ENCODE assay signal across 10 cellular contexts in the genomic region with DNA sequence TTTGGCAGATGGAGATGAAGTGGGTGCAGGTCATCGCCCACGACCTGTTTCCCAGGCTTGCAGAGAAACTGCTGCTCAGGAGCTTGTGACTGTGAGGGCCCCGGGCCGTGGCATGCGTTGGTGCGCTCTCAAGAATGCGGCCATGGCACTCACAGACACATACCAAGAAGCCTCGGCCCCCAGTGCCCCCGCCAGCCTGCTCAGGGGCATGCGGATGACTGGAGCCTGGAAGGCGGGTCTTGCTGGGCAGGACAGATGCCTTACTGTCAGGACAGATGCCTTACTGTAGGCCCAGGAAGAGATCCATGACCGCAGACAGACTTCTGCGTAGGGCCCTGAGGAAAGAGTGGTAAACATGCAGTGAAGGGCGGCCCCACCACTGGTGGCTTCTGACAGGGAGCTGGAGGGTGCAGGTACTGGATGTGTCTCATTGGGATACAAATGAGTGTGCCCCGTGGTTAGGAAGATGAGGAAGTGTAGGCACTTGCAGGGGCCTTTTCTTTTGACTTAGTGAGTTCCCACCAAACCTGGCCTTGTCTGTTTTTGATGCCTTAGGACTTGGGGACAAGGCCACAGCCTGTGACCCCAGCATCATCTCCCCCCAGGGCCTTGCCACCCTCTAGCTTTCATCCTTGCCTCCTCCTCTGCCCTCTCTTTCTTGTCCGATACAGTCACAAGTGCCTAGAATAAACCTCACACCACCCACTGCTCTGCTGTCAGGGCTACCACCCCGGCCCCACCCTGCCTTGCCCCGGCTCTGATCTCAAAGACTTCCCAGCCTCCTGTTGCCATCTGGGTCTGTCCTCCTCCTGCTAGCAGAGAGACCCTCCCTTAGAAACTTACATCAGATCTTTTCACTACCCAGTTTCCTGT.
DNase-seq lines count a peak whose midpoint lies in the region; ATAC-seq and TF ChIP-seq lines count a peak whose summit lies in the region.
"Had no signal": no experiment of that assay in that cellular context is flagged by ENCODE, and none has a peak within 500 bp of the region (broad histone marks: within the 10 kb centered on the region; RNA-seq: fewer than 3 reads in every experiment).

No MANE protein-coding gene starts in this region.

- H3K4me3 ChIP-seq in RWPE2 (ENCODE audit: severe bottlenecking) (no peak overlapping the region), OCI-LY7 (ENCODE audit: low read depth, low read length, poor library complexity, severe bottlenecking) (no peak overlapping the region)

- BruUV-seq in OCI-LY7 (replicated peaks; lab: Mats Ljungman, UMichigan), result no TSS peak

- H3K27me3 ChIP-seq in RWPE2 (ENCODE audit: insufficient read depth, poor library complexity, severe bottlenecking), result no peaks in the 10 kb centered on the region

- H3K9me3 ChIP-seq in RWPE2 (ENCODE audit: severe bottlenecking) (peaks cover 19% of the 10 kb centered on the region), OCI-LY7 (ENCODE audit: low read length) (no peaks in the 10 kb centered on the region)

- H3K4me2 ChIP-seq in OCI-LY7 (ENCODE audit: low read length), result no peak overlapping the region

- H2AFZ ChIP-seq in OCI-LY7 (ENCODE audit: low read length), result no peak overlapping the region

- H3K9me2 ChIP-seq in OCI-LY7 (ENCODE audit: insufficient read depth, low read length), result no peaks in the 10 kb centered on the region

- peaks cover 21% of the 10 kb centered on the region; the same call in 1 of the 2 replicates for H4K20me1 ChIP-seq in OCI-LY7 (ENCODE audit: insufficient read depth, low read length)

- H3K79me2 ChIP-seq in OCI-LY7 (ENCODE audit: insufficient read depth, low read depth, low read length), result no peaks in the 10 kb centered on the region

- peak overlapping the region; percentile 31 for H3K27ac ChIP-seq in RWPE2 (ENCODE audit: poor library complexity, severe bottlenecking)
- H3K27ac ChIP-seq in OCI-LY7 (ENCODE audit: low read depth, low read length, poor library complexity, severe bottlenecking), result no peak overlapping the region

- TF ChIP-seq CTCF in RWPE2 (IDR thresholded peaks at IDR 0.05; ENCODE audit: poor library complexity, severe bottlenecking) (no peak), OCI-LY7 (conservative IDR thresholded peaks at IDR 0.05; ENCODE audit: low read length) (no peak)

- intact Hi-C loops in left ventricle myocardium superior (cut with micrococcal nuclease) (no loop called here), sciatic nerve (cut with DNase I) (loop anchor here (10.0 kb wide), 1 partner anchor 51 kb away; no protein-coding TSS in a partner anchor), OCI-LY7 (cut with micrococcal nuclease; ENCODE audit: unreplicated experiment) (no loop called here)

- no peaks in the 10 kb centered on the region for H3K36me3 ChIP-seq in RWPE2 (ENCODE audit: low read depth)
- H3K36me3 ChIP-seq in OCI-LY7 (ENCODE audit: insufficient read depth, low read length), result no peaks in the 10 kb centered on the region

- H3K4me1 ChIP-seq in RWPE2 (ENCODE audit: insufficient read depth, poor library complexity, severe bottlenecking), result peaks cover 9% of the 10 kb centered on the region
- peaks cover 8% of the 10 kb centered on the region for H3K4me1 ChIP-seq in OCI-LY7 (ENCODE audit: insufficient read depth, low read length, poor library complexity, severe bottlenecking)

- POLR2A ChIA-PET in OCI-LY7 (lab: Charles Lee), result interaction anchor here (1.1 kb wide), 1 partner anchor 10 kb away, joined by 3 read pairs; no protein-coding TSS in a partner anchor

- peak; percentile 66 for DNase-seq in ELF-1 (ENCODE audit: low read depth, low spot score)
- DNase-seq in RWPE2 (ENCODE audit: low spot score), result no peak
- DNase-seq in left ventricle myocardium superior, result no peak
- DNase-seq in sciatic nerve (ENCODE audit: low spot score), result peak; percentile 65
- DNase-seq in AG08395 (ENCODE audit: low spot score), result no peak
- no peak for DNase-seq in effector CD4-positive, alpha-beta T cell
- DNase-seq in OCI-LY7 (ENCODE audit: low spot score), result no peak
- DNase-seq: NCI-H2081 treated with DMSO at 0.1 percent for 48 hours, T-helper 9 cell had no signal

- ATAC-seq in RWPE2 (ENCODE audit: low read depth) (no peak), left ventricle myocardium superior (peak; percentile 37), sciatic nerve (peak; percentile 74), GM19467 (IDR thresholded peaks at IDR 0.05; ENCODE audit: unreplicated experiment) (no peak)

- CTCF ChIA-PET in OCI-LY7 (lab: Charles Lee; ENCODE audit: unreplicated experiment), result interaction anchor here (0.6 kb wide), 1 partner anchor 53 kb away, joined by 5 read pairs; no protein-coding TSS in a partner anchor

Comparison
In these comparisons a context has a peak if more than half of its experiments do, and no peak if none do; other contexts are left out.
1. DNase-seq: peak in ELF-1 (single experiment) and sciatic nerve (single experiment); none in RWPE2 (single experiment), left ventricle myocardium superior (single experiment), AG08395 (single experiment), effector CD4-positive, alpha-beta T cell (single experiment) and OCI-LY7 (single experiment).
2. ATAC-seq: peak in left ventricle myocardium superior (single experiment) and sciatic nerve (single experiment); none in RWPE2 (single experiment) and GM19467 (single experiment).